Comparison of ENCODE assay signal across 8 cellular contexts in the genomic region with DNA sequence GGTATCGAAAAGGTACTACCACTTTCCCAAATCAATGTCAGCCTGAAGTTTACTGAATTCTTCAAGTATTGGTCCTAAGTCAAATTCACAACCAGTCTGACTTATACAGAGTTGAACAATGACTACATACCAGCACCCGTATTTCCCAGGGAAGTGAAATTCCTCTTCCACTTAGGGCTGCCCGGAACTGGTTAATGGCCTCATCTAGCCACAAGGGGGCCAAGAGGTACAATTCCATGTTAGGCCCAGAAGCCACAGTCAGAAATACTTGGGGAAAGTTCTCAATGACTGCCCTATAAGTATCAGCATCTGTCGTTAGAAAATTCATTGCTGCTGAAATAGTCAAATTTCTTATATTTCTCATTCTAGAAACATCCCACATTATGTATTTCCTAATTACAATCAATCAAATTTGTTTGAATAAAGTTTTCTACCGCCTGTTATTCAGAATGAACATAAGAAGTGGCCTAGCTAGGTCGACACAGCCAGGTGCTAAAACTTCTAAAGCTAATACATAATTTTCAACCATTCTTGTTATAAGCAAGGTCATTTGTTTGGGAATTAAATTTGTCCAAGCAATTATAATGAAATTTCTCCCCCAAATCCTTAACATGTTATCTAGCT. TPM values are rescaled to one million over a fixed set of nuclear protein-coding genes. Genes with fewer than 3 reads are reported as not detected.
DNase-seq lines count a peak whose midpoint lies in the region; ATAC-seq and TF ChIP-seq lines count a peak whose summit lies in the region.

No MANE protein-coding gene starts in this region.

- TF ChIP-seq CTCF in AG04450 (IDR thresholded peaks at IDR 0.05; ENCODE audit: low read depth, low read length) = peak; percentile 90
- TF ChIP-seq CTCF in body of pancreas (IDR thresholded peaks at IDR 0.05) = peak; percentile 35 to 60 (median 56)

- peak; percentile 46 for ATAC-seq in GM18909 (IDR thresholded peaks at IDR 0.05; ENCODE audit: poor library complexity, unreplicated experiment)
- ATAC-seq in body of pancreas = peak; percentile 82
- ATAC-seq in left lobe of liver = peak; percentile 76
- no peak for ATAC-seq in GM21825 (IDR thresholded peaks at IDR 0.05; ENCODE audit: unreplicated experiment)

- H3K4me1 ChIP-seq in body of pancreas = peaks cover 25% of the 10 kb centered on the region

- CTCF ChIA-PET in AG04450 (lab: Charles Lee) = interaction anchor here (0.6 to 4.1 kb wide), 36 partner anchors 9 to 1426 kb away, joined by 3 to 26 read pairs (median 3); no protein-coding TSS in a partner anchor

- no peak overlapping the region for H3K4me3 ChIP-seq in AG04450 (ENCODE audit: low read depth, low read length)
- H3K4me3 ChIP-seq in body of pancreas = no peak overlapping the region

- POLR2A ChIA-PET in AG04450 (lab: Yijun Ruan, JAX) = no interaction called here

- no peak overlapping the region for H3K27ac ChIP-seq in AG04450 (ENCODE audit: low read depth, low read length)
- H3K27ac ChIP-seq in body of pancreas = no peak overlapping the region

- H3K36me3 ChIP-seq in body of pancreas (replicated peaks in 1 of 2; ENCODE audit: insufficient read depth in 1 of 2, low read depth in 2 of 2) = no peaks in the 10 kb centered on the region

- DNase-seq in AG04450 (ENCODE audit: low read depth, low spot score) (no peak), NCI-H1694 (lab: John Stamatoyannopoulos, UW) (peak; percentile 43), body of pancreas (peak; percentile 44 to 58 (median 47)), left lobe of liver (ENCODE audit: low spot score) (no peak), NCI-H128 (lab: John Stamatoyannopoulos, UW; ENCODE audit: unreplicated experiment) (no peak), GDM1 (lab: John Stamatoyannopoulos, UW) (no peak)

- intact Hi-C loops in body of pancreas (cut with DNase I) = no loop called here

- H3K9me3 ChIP-seq in AG04450 (ENCODE audit: control insufficient read depth, insufficient read depth, low read length) = peaks cover 3% of the 10 kb centered on the region
- peaks cover 0 to 4% (median 0%) of the 10 kb centered on the region in 3 donors for H3K9me3 ChIP-seq in body of pancreas

- TF ChIP-seq POLR2A in body of pancreas (IDR thresholded peaks at IDR 0.05) = no peak

- 33 to 49% methylated on average over 6 of the region's 6 CpGs for WGBS in body of pancreas, 2 donors

- H3K27me3 ChIP-seq in AG04450 (ENCODE audit: control insufficient read depth, insufficient read depth, low read length) (no peaks in the 10 kb centered on the region), body of pancreas (peaks cover 0 to 20% of the 10 kb centered on the region in 2 donors)

RNA-seq across cellular contexts. Expression of gene PCDH7, which starts 5.6 kb away (rescaled TPM):
- polyA plus RNA-seq in AG04450 (2011; rRNA removed) = 18.5 and 20.0 TPM in 2 replicates
- 61.6 and 62.8 TPM in 2 replicates for polyA minus RNA-seq in AG04450 (2011; rRNA and poly(A)+ RNA removed)
- 1 to 10 TPM; 2.6 to 3.3 TPM for total RNA-seq in body of pancreas
- total RNA-seq in left lobe of liver = 1.5 TPM

Comparison
In these comparisons a context has a peak if more than half of its experiments do, and no peak if none do; other contexts are left out.
1. DNase-seq: peak in NCI-H1694 (single experiment) and body of pancreas (4 of 4); none in AG04450 (single experiment), left lobe of liver (single experiment), NCI-H128 (single experiment) and GDM1 (single experiment).